ENCODE assay signal across 6 cellular contexts in genomic region chr7:101647876-101648275, GRCh38. TPM values are rescaled to one million over a fixed set of nuclear protein-coding genes. Genes with fewer than 3 reads are reported as not detected.
"Had no signal": no experiment of that assay in that cellular context is flagged by ENCODE, and none has a peak within 500 bp of the region (broad histone marks: within the 10 kb centered on the region; RNA-seq: fewer than 3 reads in every experiment).

No MANE protein-coding gene starts in this region.

RNA-seq across cellular contexts. Expression of gene MYL10, which starts 18.8 kb away (rescaled TPM):
- total RNA-seq: GM23248, GM23338, H1, H4, H7, HFFc6 had no signal
- polyA plus RNA-seq: GM23248 had no signal
